Comparison of ENCODE assay signal across 23 cellular contexts in the genomic region with DNA sequence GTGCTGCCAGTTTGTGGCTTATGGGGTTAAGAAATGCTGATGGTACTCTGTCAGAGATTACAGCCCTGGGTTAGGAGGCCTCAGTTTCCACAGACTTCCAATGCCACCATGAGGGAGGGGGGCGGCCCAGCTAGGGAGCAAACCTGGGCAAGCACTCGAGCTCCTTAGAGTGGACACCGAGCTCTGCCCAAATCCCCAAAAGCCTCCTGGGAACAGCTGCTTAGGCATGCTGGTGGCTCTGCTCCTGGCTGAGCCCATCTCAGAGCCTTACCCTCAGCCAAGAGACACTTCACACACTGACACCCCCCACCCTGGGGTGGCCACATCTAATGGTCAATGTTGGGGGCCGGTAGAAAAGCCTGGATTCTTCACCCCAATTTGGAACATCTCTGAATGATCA.
"Had no signal": no experiment of that assay in that cellular context is flagged by ENCODE, and none has a peak within 500 bp of the region (broad histone marks: within the 10 kb centered on the region; RNA-seq: fewer than 3 reads in every experiment).

No MANE protein-coding gene starts in this region.

- H3K9me3 Mint-ChIP-seq: activated naive CD4-positive, alpha-beta T cell treated with anti-CD3 and anti-CD28 coated beads for 36 hours; activated naive CD8-positive, alpha-beta T cell treated with anti-CD3 and anti-CD28 coated beads, Interleukin-2, amount 10 ng/mL, durations not matched to agents 7 days and 5 days; activated T-helper 2 cell treated with anti-CD3 and anti-CD28 coated beads, Interferon-gamma antibody, Interleukin-2, Interleukin-4, amounts not matched to agents 10 μg/mL and 5 μg/mL and 100 μg/mL, durations not matched to agents 14 hours and 24 hours and 36 hours; endodermal cell; naive thymus-derived CD4-positive, alpha-beta T cell had no signal

- H3K36me3 ChIP-seq: brain microvascular endothelial cell, esophagus muscularis mucosa, heart right ventricle, tibial nerve had no signal

- H3K27me3 ChIP-seq: foreskin keratinocyte, tibial nerve had no signal

- H3K4me3 Mint-ChIP-seq: activated naive CD4-positive, alpha-beta T cell treated with anti-CD3 and anti-CD28 coated beads for 36 hours; activated naive CD8-positive, alpha-beta T cell treated with anti-CD3 and anti-CD28 coated beads, Interleukin-2, amount 10 ng/mL, durations not matched to agents 7 days and 5 days; endodermal cell had no signal

- ATAC-seq: foreskin keratinocyte; naive thymus-derived CD4-positive, alpha-beta T cell had no signal

- H3K4me1 ChIP-seq: foreskin keratinocyte had no signal

- DNase-seq: activated CD4-positive, alpha-beta T cell treated with anti-CD3 and anti-CD28 coated beads for 4 hours; activated CD4-positive, alpha-beta T cell treated with anti-CD3 and anti-CD28 coated beads, Interleukin-2, amount 50 U/mL, for 4 hours; activated CD8-positive, alpha-beta memory T cell treated with anti-CD3 and anti-CD28 coated beads, Interleukin-2, amount 50 U/mL, for 48 hours; activated naive CD4-positive, alpha-beta T cell treated with anti-CD3 and anti-CD28 coated beads for 36 hours; activated T-cell treated with anti-CD3 and anti-CD28 coated beads, Interleukin-2, amount 50 U/mL, for 48 hours; brain microvascular endothelial cell; endodermal cell; foreskin keratinocyte; heart right ventricle; naive thymus-derived CD4-positive, alpha-beta T cell; stimulated activated CD4-positive, alpha-beta T cell treated with anti-CD3 and anti-CD28 coated beads, Interleukin-15, amount 100 ng/mL, for 24 hours; stimulated activated CD4-positive, alpha-beta T cell treated with anti-CD3 and anti-CD28 coated beads, Interleukin-2, amount 100 ng/mL, for 24 hours; stimulated activated naive CD4-positive, alpha-beta T cell treated with Interleukin-2 at 50 U/mL for 16 hours; T-helper 9 cell had no signal

- H3K4me3 ChIP-seq: coronary artery, esophagus muscularis mucosa, heart right ventricle, SK-N-MC, smooth muscle cell, tibial nerve had no signal

- H3K27ac ChIP-seq: brain microvascular endothelial cell, coronary artery, esophagus muscularis mucosa, foreskin keratinocyte, SK-N-MC, tibial nerve, VCaP had no signal

- H3K27me3 Mint-ChIP-seq: activated naive CD8-positive, alpha-beta T cell treated with anti-CD3 and anti-CD28 coated beads, Interleukin-2, amount 10 ng/mL, durations not matched to agents 7 days and 5 days had no signal

- H3K36me3 Mint-ChIP-seq: activated naive CD8-positive, alpha-beta T cell treated with anti-CD3 and anti-CD28 coated beads, Interleukin-2, amount 10 ng/mL, durations not matched to agents 7 days and 5 days; naive thymus-derived CD4-positive, alpha-beta T cell had no signal

- H3K27ac Mint-ChIP-seq: activated naive CD4-positive, alpha-beta T cell treated with anti-CD3 and anti-CD28 coated beads for 36 hours; activated T-helper 2 cell treated with anti-CD3 and anti-CD28 coated beads, Interferon-gamma antibody, Interleukin-2, Interleukin-4, amounts not matched to agents 10 μg/mL and 5 μg/mL and 100 μg/mL, durations not matched to agents 14 hours and 24 hours and 36 hours; endodermal cell; progenitor cell of endocrine pancreas had no signal

- H3K9me3 ChIP-seq: esophagus muscularis mucosa, heart right ventricle, tibial nerve had no signal
